12 cellular contexts compared by ENCODE assay signal in the genomic region with DNA sequence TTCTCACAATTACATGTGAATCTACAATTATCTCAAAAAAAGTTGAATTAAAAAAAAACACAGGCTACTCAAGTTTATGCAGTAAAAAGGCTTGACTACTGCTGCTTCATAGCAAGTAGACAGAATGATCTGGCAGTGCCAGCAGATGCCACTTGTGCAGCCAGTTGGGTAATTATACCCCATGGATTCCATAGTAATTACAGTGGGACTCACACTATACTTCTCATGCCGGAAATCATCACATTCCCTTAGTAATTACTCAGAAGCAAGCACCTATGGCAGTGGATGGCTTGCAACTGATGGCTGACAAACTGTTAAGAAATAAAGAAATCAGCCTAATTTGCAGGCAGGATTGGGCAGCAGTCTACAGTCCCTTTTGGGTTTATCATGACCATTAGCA.
"Had no signal": no experiment of that assay in that cellular context is flagged by ENCODE, and none has a peak within 500 bp of the region (broad histone marks: within the 10 kb centered on the region; RNA-seq: fewer than 3 reads in every experiment).

No MANE protein-coding gene starts in this region.

- DNase-seq: activated CD4-positive, alpha-beta T cell treated with anti-CD3 and anti-CD28 coated beads, Interleukin-2, amount 50 U/mL, for 4 hours; activated CD4-positive, CD25-positive, alpha-beta regulatory T cell treated with anti-CD3 and anti-CD28 coated beads, Interleukin-2, amount 50 U/mL, for 72 hours; activated naive CD4-positive, alpha-beta T cell treated with anti-CD3 and anti-CD28 coated beads, Interleukin-2, amount 10 ng/mL, durations not matched to agents 7 days and 5 days; colonic mucosa; esophagus squamous epithelium; glutamatergic neuron; posterior cingulate gyrus; stimulated activated CD4-positive, alpha-beta T cell treated with anti-CD3 and anti-CD28 coated beads, Interleukin-4, amount 100 ng/mL, for 24 hours; stimulated activated naive CD4-positive, alpha-beta T cell; T1000; tibial artery had no signal

- ATAC-seq: natural killer cell treated with Interleukin-12 subunit alpha and Interleukin-12 subunit beta and Interleukin-15 and Interleukin-18, amount 100 ng/mL, for 72 hours had no signal
